ENCODE assay signal across 1 cellular context in the genomic region with DNA sequence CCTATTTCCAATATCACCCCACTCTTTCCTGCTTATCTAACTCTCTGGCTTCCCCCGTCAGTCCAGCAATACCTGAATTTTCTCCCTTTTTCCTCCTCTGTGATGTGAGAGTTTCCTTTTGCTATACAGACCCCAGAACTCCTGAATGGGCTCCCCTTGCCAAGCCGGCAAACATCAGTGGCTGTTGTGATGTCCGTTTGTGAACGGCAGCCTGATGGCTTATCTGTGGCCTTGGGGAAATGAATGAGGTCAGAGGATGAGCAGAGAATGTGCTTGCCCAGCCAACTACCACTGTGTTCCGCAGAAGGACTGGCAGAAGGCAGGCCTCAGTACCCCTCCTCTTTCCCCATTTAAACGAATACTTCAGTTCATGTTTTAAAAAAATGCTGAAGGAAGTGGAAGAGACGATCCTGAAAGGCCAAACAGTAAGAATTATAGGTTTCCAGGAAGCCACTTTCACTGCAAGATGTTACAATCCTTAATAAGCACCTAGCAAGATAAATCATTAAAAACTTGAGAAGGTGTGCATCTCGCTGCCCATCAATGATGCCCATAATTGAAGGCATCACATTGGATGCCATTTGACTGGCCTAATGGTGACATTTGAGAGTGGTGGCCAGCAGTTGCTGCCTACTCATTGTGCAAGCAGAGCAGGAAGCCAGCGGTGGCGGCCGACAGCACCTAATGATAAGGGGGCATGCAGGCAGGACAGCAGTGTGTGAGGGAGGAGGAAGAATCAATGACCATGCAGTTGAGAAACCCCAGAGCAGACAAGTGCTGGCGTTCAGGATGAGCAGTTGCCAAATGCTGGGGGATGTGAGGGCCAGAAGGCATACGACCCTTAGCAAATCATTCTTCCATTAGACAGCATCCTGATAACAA.
TF ChIP-seq lines count a peak whose summit lies in the region.

No MANE protein-coding gene starts in this region.

TF ChIP-seq in K562, 482 proteins besides CTCF, POLR2A, EP300 and RAD21 (continued from another document and continues in another):
- TF ChIP-seq TAF15 (IDR thresholded peaks at IDR 0.05; ENCODE audit: low read depth, low read length), result no peak
- TF ChIP-seq, protein P1, sequence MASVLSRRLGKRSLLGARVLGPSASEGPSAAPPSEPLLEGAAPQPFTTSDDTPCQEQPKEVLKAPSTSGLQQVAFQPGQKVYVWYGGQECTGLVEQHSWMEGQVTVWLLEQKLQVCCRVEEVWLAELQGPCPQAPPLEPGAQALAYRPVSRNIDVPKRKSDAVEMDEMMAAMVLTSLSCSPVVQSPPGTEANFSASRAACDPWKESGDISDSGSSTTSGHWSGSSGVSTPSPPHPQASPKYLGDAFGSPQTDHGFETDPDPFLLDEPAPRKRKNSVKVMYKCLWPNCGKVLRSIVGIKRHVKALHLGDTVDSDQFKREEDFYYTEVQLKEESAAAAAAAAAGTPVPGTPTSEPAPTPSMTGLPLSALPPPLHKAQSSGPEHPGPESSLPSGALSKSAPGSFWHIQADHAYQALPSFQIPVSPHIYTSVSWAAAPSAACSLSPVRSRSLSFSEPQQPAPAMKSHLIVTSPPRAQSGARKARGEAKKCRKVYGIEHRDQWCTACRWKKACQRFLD (CRISPR knock-in tag; IDR thresholded peaks at IDR 0.05), result peak; percentile 47; the same call in 1 of the 2 replicates
- TF ChIP-seq STAT6 (CRISPR knock-in tag; IDR thresholded peaks at IDR 0.05), result no peak
- no peak for TF ChIP-seq ZNF717 (CRISPR knock-in tag; IDR thresholded peaks at IDR 0.05)
- no peak for TF ChIP-seq FOXA3 (CRISPR knock-in tag; conservative IDR thresholded peaks at IDR 0.05 in 1 of 2, IDR thresholded peaks at IDR 0.05 in 1 of 2)
- 0 out of 2 replicates have a peak, but pooled peaks have one; percentile 9 for TF ChIP-seq ZNF449 (CRISPR knock-in tag; IDR thresholded peaks at IDR 0.05)
- TF ChIP-seq ZNF561 (CRISPR knock-in tag; conservative IDR thresholded peaks at IDR 0.05), result no peak
- peak; percentile 91 for TF ChIP-seq CEBPB (tag; IDR thresholded peaks at IDR 0.05)
- TF ChIP-seq ZNF707 (CRISPR knock-in tag; conservative IDR thresholded peaks at IDR 0.05), result no peak
- no peak for TF ChIP-seq RBM14 (IDR thresholded peaks at IDR 0.05; ENCODE audit: borderline replicate concordance, insufficient read depth, low read depth, low read length)
- peak; percentile 56 for TF ChIP-seq CBFA2T3 (IDR thresholded peaks at IDR 0.05)
- TF ChIP-seq JUND (IDR thresholded peaks at IDR 0.05; ENCODE audit: borderline replicate concordance, low read depth, low read length), result peak; percentile 42
- peak; percentile 59; the same call in 2 of the 3 replicates for TF ChIP-seq JUND (tag; IDR thresholded peaks at IDR 0.05; ENCODE audit: borderline replicate concordance, low read depth, low read length)
- TF ChIP-seq MLLT1 (IDR thresholded peaks at IDR 0.05), result no peak
- TF ChIP-seq ZNF76 (CRISPR knock-in tag; IDR thresholded peaks at IDR 0.05; ENCODE audit: borderline replicate concordance), result 0 out of 2 replicates have a peak, but pooled peaks have one; percentile 34
- no peak for TF ChIP-seq KDM1A (IDR thresholded peaks at IDR 0.05)
- peak; percentile 41; the same call in 1 of the 2 replicates for TF ChIP-seq BACH1 (tag; IDR thresholded peaks at IDR 0.05)
- TF ChIP-seq RUNX1 (IDR thresholded peaks at IDR 0.05; ENCODE audit: low read depth), result no peak
- TF ChIP-seq MEIS2 (IDR thresholded peaks at IDR 0.05; ENCODE audit: partially characterized antibody), result peak; percentile 36
- TF ChIP-seq ILK (tag; IDR thresholded peaks at IDR 0.05; ENCODE audit: borderline replicate concordance, low read depth), result no peak
- TF ChIP-seq MCM3 (IDR thresholded peaks at IDR 0.05), result no peak
- TF ChIP-seq, protein P2, sequence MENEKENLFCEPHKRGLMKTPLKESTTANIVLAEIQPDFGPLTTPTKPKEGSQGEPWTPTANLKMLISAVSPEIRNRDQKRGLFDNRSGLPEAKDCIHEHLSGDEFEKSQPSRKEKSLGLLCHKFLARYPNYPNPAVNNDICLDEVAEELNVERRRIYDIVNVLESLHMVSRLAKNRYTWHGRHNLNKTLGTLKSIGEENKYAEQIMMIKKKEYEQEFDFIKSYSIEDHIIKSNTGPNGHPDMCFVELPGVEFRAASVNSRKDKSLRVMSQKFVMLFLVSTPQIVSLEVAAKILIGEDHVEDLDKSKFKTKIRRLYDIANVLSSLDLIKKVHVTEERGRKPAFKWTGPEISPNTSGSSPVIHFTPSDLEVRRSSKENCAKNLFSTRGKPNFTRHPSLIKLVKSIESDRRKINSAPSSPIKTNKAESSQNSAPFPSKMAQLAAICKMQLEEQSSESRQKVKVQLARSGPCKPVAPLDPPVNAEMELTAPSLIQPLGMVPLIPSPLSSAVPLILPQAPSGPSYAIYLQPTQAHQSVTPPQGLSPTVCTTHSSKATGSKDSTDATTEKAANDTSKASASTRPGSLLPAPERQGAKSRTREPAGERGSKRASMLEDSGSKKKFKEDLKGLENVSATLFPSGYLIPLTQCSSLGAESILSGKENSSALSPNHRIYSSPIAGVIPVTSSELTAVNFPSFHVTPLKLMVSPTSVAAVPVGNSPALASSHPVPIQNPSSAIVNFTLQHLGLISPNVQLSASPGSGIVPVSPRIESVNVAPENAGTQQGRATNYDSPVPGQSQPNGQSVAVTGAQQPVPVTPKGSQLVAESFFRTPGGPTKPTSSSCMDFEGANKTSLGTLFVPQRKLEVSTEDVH (IDR thresholded peaks at IDR 0.05; ENCODE audit: low read depth, partially characterized antibody), result no peak
- 0 out of 2 replicates have a peak, but pooled peaks have one; percentile 8 for TF ChIP-seq BCL6 (CRISPR knock-in tag; IDR thresholded peaks at IDR 0.05)
- TF ChIP-seq TCF3 (CRISPR knock-in tag; IDR thresholded peaks at IDR 0.05), result 0 out of 2 replicates have a peak, but pooled peaks have one; percentile 14
- peak; percentile 75 for TF ChIP-seq ZNF766 (CRISPR knock-in tag; conservative IDR thresholded peaks at IDR 0.05)
- TF ChIP-seq SPI1 (IDR thresholded peaks at IDR 0.05; ENCODE audit: borderline replicate concordance, low read depth, low read length), result no peak
- TF ChIP-seq ZNF57 (CRISPR knock-in tag; IDR thresholded peaks at IDR 0.05), result no peak
- TF ChIP-seq PHF21A (IDR thresholded peaks at IDR 0.05; ENCODE audit: borderline replicate concordance, low read depth), result no peak
- TF ChIP-seq NFE2 (IDR thresholded peaks at IDR 0.05; ENCODE audit: low read depth), result peak; percentile 80
- TF ChIP-seq NR3C1 (CRISPR knock-in tag; IDR thresholded peaks at IDR 0.05), result no peak
- TF ChIP-seq ETV6 (IDR thresholded peaks at IDR 0.05; ENCODE audit: borderline replicate concordance in 1 of 2, low read depth in 2 of 2, low read length in 1 of 2), result peak in 1 of 2 experiments; percentile 32; a peak in 1 of 4 replicates
- no peak for TF ChIP-seq ETV6 (CRISPR knock-in tag; IDR thresholded peaks at IDR 0.05; ENCODE audit: borderline replicate concordance)
- TF ChIP-seq ZNF316 (IDR thresholded peaks at IDR 0.05), result 0 out of 2 replicates have a peak, but pooled peaks have one; percentile 6
- no peak for TF ChIP-seq CBX8 (IDR thresholded peaks at IDR 0.05; ENCODE audit: borderline replicate concordance, extremely low read depth, low read depth, low read length, poor library complexity, severe bottlenecking)
- peak; percentile 66; the same call in 1 of the 2 replicates for TF ChIP-seq RNF2 (IDR thresholded peaks at IDR 0.05)
- TF ChIP-seq E2F4 (CRISPR knock-in tag; IDR thresholded peaks at IDR 0.05; ENCODE audit: low read depth), result no peak
- TF ChIP-seq, protein P3, sequence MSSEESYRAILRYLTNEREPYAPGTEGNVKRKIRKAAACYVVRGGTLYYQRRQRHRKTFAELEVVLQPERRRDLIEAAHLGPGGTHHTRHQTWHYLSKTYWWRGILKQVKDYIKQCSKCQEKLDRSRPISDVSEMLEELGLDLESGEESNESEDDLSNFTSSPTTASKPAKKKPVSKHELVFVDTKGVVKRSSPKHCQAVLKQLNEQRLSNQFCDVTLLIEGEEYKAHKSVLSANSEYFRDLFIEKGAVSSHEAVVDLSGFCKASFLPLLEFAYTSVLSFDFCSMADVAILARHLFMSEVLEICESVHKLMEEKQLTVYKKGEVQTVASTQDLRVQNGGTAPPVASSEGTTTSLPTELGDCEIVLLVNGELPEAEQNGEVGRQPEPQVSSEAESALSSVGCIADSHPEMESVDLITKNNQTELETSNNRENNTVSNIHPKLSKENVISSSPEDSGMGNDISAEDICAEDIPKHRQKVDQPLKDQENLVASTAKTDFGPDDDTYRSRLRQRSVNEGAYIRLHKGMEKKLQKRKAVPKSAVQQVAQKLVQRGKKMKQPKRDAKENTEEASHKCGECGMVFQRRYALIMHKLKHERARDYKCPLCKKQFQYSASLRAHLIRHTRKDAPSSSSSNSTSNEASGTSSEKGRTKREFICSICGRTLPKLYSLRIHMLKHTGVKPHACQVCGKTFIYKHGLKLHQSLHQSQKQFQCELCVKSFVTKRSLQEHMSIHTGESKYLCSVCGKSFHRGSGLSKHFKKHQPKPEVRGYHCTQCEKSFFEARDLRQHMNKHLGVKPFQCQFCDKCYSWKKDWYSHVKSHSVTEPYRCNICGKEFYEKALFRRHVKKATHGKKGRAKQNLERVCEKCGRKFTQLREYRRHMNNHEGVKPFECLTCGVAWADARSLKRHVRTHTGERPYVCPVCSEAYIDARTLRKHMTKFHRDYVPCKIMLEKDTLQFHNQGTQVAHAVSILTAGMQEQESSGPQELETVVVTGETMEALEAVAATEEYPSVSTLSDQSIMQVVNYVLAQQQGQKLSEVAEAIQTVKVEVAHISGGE (CRISPR knock-in tag; IDR thresholded peaks at IDR 0.05), result peak in 1 of 3 experiments; percentile 37; a peak in 1 of 6 replicates
- TF ChIP-seq, protein P4, sequence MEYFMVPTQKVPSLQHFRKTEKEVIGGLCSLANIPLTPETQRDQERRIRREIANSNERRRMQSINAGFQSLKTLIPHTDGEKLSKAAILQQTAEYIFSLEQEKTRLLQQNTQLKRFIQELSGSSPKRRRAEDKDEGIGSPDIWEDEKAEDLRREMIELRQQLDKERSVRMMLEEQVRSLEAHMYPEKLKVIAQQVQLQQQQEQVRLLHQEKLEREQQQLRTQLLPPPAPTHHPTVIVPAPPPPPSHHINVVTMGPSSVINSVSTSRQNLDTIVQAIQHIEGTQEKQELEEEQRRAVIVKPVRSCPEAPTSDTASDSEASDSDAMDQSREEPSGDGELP (CRISPR knock-in tag; IDR thresholded peaks at IDR 0.05; ENCODE audit: borderline replicate concordance), result peak; percentile 37; the same call in 1 of the 2 replicates
- TF ChIP-seq TRIM24 (IDR thresholded peaks at IDR 0.05), result 0 out of 4 replicates have a peak, but pooled peaks of 1 of the 2 experiments have one; percentile 16
- no peak for TF ChIP-seq ATF1 (CRISPR knock-in tag; IDR thresholded peaks at IDR 0.05)
- TF ChIP-seq ATF1 (tag; IDR thresholded peaks at IDR 0.05), result peak; percentile 23; the same call in 1 of the 2 replicates
- TF ChIP-seq E2F6 (IDR thresholded peaks at IDR 0.05; ENCODE audit: borderline replicate concordance in 1 of 2, extremely low read depth in 1 of 2, insufficient read depth in 1 of 2, insufficient read length in 1 of 2, low read depth in 1 of 2, low read length in 1 of 2, poor library complexity in 1 of 2, severe bottlenecking in 1 of 2), result peak in 1 of 2 experiments; percentile 34
- TF ChIP-seq ZBTB1 (CRISPR knock-in tag; IDR thresholded peaks at IDR 0.05; ENCODE audit: borderline replicate concordance, low read depth), result no peak
